1 cellular context compared by ENCODE assay signal in the genomic region with DNA sequence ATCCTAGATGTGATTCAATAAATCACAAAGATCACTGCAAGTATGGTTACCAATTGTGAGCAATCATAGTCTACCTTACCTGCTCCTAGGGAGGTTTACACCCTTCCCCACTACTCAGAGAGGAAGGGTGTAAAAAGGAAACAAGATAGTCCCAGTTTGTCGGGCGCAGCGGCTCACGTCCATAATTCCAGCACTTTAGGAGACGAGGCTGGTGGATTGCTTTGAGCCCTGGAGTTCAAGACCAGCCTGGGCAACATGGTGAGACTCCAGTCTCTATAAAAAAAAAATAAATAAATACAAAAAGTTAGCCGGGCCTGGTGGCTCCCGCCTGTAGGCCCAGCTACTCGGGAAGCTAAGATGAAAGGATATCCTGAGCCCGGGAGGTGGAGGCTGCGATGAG.
TF ChIP-seq lines count a peak whose summit lies in the region.

No MANE protein-coding gene starts in this region.

TF ChIP-seq in IMR-90, 13 proteins besides CTCF, POLR2A, EP300 and RAD21:
- TF ChIP-seq NFE2L2 (IDR thresholded peaks at IDR 0.05; ENCODE audit: low read depth, low read length) (no peak), MAFK (IDR thresholded peaks at IDR 0.05; ENCODE audit: low read depth, low read length) (no peak), SMC3 (IDR thresholded peaks at IDR 0.05; ENCODE audit: low read depth, low read length) (no peak), BHLHE40 (IDR thresholded peaks at IDR 0.05; ENCODE audit: low read depth, low read length) (no peak), ELK1 (IDR thresholded peaks at IDR 0.05; ENCODE audit: borderline replicate concordance, low read depth, low read length) (no peak), RFX5 (IDR thresholded peaks at IDR 0.05; ENCODE audit: low read depth, low read length) (no peak), RCOR1 (IDR thresholded peaks at IDR 0.05; ENCODE audit: insufficient replicate concordance, low read length) (no peak), FOS (IDR thresholded peaks at IDR 0.05; ENCODE audit: low read depth, low read length) (no peak), CEBPB (IDR thresholded peaks at IDR 0.05; ENCODE audit: low read depth, low read length) (no peak), CHD1 (IDR thresholded peaks at IDR 0.05; ENCODE audit: low read depth, low read length) (no peak)
